Comparison of ENCODE assay signal across 8 cellular contexts in the genomic region with DNA sequence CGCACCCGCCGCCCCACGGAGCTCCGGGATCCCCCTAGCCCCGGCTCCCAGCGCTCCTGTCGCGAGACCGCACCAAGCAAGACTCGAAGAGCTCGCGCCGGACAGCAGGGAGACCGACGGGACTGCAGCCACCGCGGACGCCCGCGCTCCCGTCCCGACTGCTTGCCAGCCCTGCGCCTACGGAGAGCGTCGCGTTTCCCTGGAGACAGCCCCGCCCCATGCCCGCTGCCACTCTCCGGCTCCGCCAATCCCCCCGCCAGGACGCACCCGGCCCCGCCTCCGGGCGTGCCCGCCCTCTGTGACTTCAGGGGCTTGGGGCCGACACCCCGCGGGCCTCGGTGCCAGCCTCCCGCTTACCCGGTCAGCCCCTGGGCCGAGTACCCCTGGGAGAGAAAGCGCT. TPM values are rescaled to one million over a fixed set of nuclear protein-coding genes. Genes with fewer than 3 reads are reported as not detected.
DNase-seq lines count a peak whose midpoint lies in the region; ATAC-seq and TF ChIP-seq lines count a peak whose summit lies in the region.

A gene with protein sequence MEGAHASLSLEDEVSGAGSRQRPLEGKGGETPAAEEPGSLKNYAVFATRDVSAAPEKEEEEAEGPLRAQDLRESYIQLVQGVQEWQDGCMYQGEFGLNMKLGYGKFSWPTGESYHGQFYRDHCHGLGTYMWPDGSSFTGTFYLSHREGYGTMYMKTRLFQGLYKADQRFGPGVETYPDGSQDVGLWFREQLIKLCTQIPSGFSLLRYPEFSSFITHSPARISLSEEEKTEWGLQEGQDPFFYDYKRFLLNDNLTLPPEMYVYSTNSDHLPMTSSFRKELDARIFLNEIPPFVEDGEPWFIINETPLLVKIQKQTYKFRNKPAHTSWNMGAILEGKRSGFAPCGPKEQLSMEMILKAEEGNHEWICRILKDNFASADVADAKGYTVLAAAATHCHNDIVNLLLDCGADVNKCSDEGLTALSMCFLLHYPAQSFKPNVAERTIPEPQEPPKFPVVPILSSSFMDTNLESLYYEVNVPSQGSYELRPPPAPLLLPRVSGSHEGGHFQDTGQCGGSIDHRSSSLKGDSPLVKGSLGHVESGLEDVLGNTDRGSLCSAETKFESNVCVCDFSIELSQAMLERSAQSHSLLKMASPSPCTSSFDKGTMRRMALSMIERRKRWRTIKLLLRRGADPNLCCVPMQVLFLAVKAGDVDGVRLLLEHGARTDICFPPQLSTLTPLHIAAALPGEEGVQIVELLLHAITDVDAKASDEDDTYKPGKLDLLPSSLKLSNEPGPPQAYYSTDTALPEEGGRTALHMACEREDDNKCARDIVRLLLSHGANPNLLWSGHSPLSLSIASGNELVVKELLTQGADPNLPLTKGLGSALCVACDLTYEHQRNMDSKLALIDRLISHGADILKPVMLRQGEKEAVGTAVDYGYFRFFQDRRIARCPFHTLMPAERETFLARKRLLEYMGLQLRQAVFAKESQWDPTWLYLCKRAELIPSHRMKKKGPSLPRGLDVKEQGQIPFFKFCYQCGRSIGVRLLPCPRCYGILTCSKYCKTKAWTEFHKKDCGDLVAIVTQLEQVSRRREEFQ (minus strand): TSS at position 181 of the 400 bp plus-strand sequence. CDS start 653 bp downstream, outside the sequence.

- H3K4me1 ChIP-seq in parathyroid adenoma = peaks cover 16% of the 10 kb centered on the region

- peak within 1 kb of the TSS; percentile 11 for H3K4me3 ChIP-seq in parathyroid adenoma (ENCODE audit: low read depth, low read length)

- no peaks in the 10 kb centered on the region for H3K9me3 ChIP-seq in parathyroid adenoma (ENCODE audit: control insufficient read depth, low read length)

- peak within 1 kb of the TSS; percentile 39 for H2AFZ ChIP-seq in parathyroid adenoma

- ATAC-seq in GM19035 (IDR thresholded peaks at IDR 0.05; ENCODE audit: unreplicated experiment) = no peak

- peak within 1 kb of the TSS; percentile 63 for H3K4me2 ChIP-seq in parathyroid adenoma (ENCODE audit: low read length)

- POLR2A ChIA-PET in RWPE1 (lab: Yijun Ruan, JAX; ENCODE audit: low non-redundant PET) = no interaction called here

- intact Hi-C loops in cardiac septum (cut with DNase I) = no loop called here

- TF ChIP-seq CTCF in RWPE1 (conservative IDR thresholded peaks at IDR 0.05; ENCODE audit: low read depth) (no peak), parathyroid adenoma (IDR thresholded peaks at IDR 0.05) (no peak)

- CTCF ChIA-PET in RWPE1 (lab: Yijun Ruan, JAX) = no interaction called here

- no peaks in the 10 kb centered on the region for H3K36me3 ChIP-seq in parathyroid adenoma (ENCODE audit: control insufficient read depth, insufficient read depth, low read length)

- H3K27ac ChIP-seq in RWPE1 = peak within 1 kb of the TSS; percentile 51
- H3K27ac ChIP-seq in parathyroid adenoma = no peak within 1 kb of the TSS

- H3K79me2 ChIP-seq in parathyroid adenoma = peaks cover 35% of the 10 kb centered on the region

- peak; percentile 86 for DNase-seq in Daoy (ENCODE audit: low read depth)
- DNase-seq in RWPE1 (ENCODE audit: low spot score) = peak; percentile 94
- DNase-seq in activated naive CD8-positive, alpha-beta T cell treated with anti-CD3 and anti-CD28 coated beads, Interleukin-2, amount 50 U/mL, for 16 hours (ENCODE audit: low read depth, low spot score) = peak; percentile 54
- DNase-seq in cardiac septum (ENCODE audit: low spot score) = peak; percentile 80
- no peak for DNase-seq in NOMO-1 treated with DMSO at 0.1 percent for 48 hours (lab: John Stamatoyannopoulos, UW; ENCODE audit: unreplicated experiment)
- no peak for DNase-seq in HK-2 (ENCODE audit: unreplicated experiment)

- no peaks in the 10 kb centered on the region for H3K27me3 ChIP-seq in parathyroid adenoma (ENCODE audit: control insufficient read depth, insufficient read depth, low read length)

- H3K9ac ChIP-seq in parathyroid adenoma = no peak within 1 kb of the TSS

RNA-seq across cellular contexts. Expression of the gene that starts here (rescaled TPM):
- total RNA-seq in Daoy (2014; rRNA removed; shearing (Covaris generic)) = 1.8 and 4.7 TPM in 2 replicates
- total RNA-seq in cardiac septum = 8.2 TPM

Comparison
In these comparisons a context has a peak if more than half of its experiments do, and no peak if none do; other contexts are left out.
1. DNase-seq: peak in Daoy (single experiment), RWPE1 (single experiment), activated naive CD8-positive, alpha-beta T cell treated with anti-CD3 and anti-CD28 coated beads, Interleukin-2, amount 50 U/mL, for 16 hours (single experiment) and cardiac septum (single experiment); none in NOMO-1 treated with DMSO at 0.1 percent for 48 hours (single experiment) and HK-2 (single experiment).